8 cellular contexts compared by ENCODE assay signal in the genomic region with DNA sequence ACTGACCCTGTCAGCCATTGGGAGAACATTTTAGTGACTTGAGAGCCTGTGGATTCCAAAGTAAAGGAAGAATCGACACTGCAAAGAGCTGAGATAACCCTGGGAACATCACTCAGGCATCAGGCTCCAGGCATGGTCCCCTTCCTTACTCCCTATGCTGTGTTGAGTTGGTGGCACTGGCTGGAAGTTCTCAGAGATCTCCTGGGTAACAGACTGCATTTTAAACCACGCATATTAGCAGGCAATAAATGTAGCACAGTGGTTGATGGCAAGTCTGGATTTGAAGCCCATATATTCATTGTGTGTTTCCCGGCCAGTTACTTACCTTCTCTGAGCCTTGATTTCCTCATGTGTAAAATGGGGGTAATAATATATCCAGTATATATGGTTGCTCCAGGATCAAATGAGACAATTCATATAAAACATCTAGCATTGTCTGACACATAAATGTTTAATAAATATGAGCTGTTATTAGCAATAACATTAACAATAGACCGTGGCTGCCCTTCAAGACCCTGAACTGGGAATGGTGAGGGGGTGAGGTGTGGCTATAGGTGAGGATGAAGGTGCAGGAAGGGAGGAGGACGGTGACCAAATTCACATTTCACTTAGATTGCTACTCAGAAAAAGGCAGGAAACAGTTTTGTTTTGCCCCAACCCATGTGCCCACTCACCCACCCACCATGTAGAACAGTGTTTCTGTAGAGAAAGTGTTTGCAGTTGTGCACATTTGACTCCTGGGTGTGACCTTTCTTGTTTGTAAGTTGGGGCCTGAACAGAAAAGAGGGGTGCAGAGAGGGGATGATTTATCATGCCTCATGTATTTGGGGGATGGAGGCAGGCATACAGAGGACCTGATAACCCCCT. TPM values are rescaled to one million over a fixed set of nuclear protein-coding genes. Genes with fewer than 3 reads are reported as not detected.
DNase-seq lines count a peak whose midpoint lies in the region; TF ChIP-seq lines count a peak whose summit lies in the region.

No MANE protein-coding gene starts in this region.

- H4K20me1 ChIP-seq in BLaER1 treated with 17β-estradiol and CSF1 and Interleukin-3, amounts not matched to agents 10 nM and 100 nM = peaks cover 5 to 68% (median 64%) of the 10 kb centered on the region in 11 experiments; a peak in 20 of 22 replicates
- peaks cover 65% of the 10 kb centered on the region for H4K20me1 ChIP-seq in neural progenitor cell (ENCODE audit: low read depth)

- no peak overlapping the region for H2AFZ ChIP-seq in neural progenitor cell (replicated peaks)

- peak overlapping the region in 8 of 10 experiments; percentile 89 to 94 (median 91); a peak in 16 of 20 replicates for H3K4me3 ChIP-seq in BLaER1 treated with 17β-estradiol and CSF1 and Interleukin-3, amounts not matched to agents 10 nM and 100 nM
- peak overlapping the region; percentile 92 to 96 (median 94) for H3K4me3 ChIP-seq in Peyer's patch
- H3K4me3 ChIP-seq in effector memory CD4-positive, alpha-beta T cell (ENCODE audit: insufficient read depth, low read depth, low read length, poor library complexity, severe bottlenecking) = peak overlapping the region; percentile 66
- peak overlapping the region; percentile 87 for H3K4me3 ChIP-seq in neural progenitor cell

- peaks cover 0 to 12% (median 9%) of the 10 kb centered on the region in 11 experiments; a peak in 15 of 22 replicates for H3K36me3 ChIP-seq in BLaER1 treated with 17β-estradiol and CSF1 and Interleukin-3, amounts not matched to agents 10 nM and 100 nM
- H3K36me3 ChIP-seq in Peyer's patch = no peaks in the 10 kb centered on the region
- no peaks in the 10 kb centered on the region for H3K36me3 ChIP-seq in effector memory CD4-positive, alpha-beta T cell (ENCODE audit: control insufficient read depth, insufficient read depth, low read length)
- no peaks in the 10 kb centered on the region for H3K36me3 ChIP-seq in neural progenitor cell

- peaks cover 59% of the 10 kb centered on the region for H3K4me1 Mint-ChIP-seq in neural progenitor cell

- TF ChIP-seq CTCF in Peyer's patch (IDR thresholded peaks at IDR 0.05) (no peak), neural progenitor cell (IDR thresholded peaks at IDR 0.05) (no peak)

- H3K4me1 ChIP-seq in BLaER1 treated with 17β-estradiol and CSF1 and Interleukin-3, amounts not matched to agents 10 nM and 100 nM = peaks cover 42 to 78% (median 70%) of the 10 kb centered on the region in 10 experiments
- H3K4me1 ChIP-seq in Peyer's patch (peaks cover 3 to 57% (median 12%) of the 10 kb centered on the region in 4 donors), neural progenitor cell (peaks cover 53% of the 10 kb centered on the region)
- H3K4me1 ChIP-seq in effector memory CD4-positive, alpha-beta T cell (ENCODE audit: control insufficient read depth, insufficient read depth, low read length, poor library complexity, severe bottlenecking) = peaks cover 53% of the 10 kb centered on the region

- TF ChIP-seq POLR2A in Peyer's patch (IDR thresholded peaks at IDR 0.05) = no peak

- peak overlapping the region; percentile 96 for H3K4me3 Mint-ChIP-seq in neural progenitor cell

- H3K9ac ChIP-seq in BLaER1 treated with 17β-estradiol and CSF1 and Interleukin-3, amounts not matched to agents 10 nM and 100 nM = peak overlapping the region in 8 of 11 experiments; percentile 94 to 98 (median 96); a peak in 14 of 22 replicates
- no peak overlapping the region for H3K9ac ChIP-seq in neural progenitor cell

- DNase-seq in Peyer's patch (peak in 2 of 3 donors; percentile 15 to 43), neural progenitor cell (ENCODE audit: low spot score) (no peak), AG08396 (ENCODE audit: low spot score) (no peak), D341Med (ENCODE audit: low spot score) (no peak), NCI-H2029 treated with DMSO at 0.1 percent for 48 hours (lab: John Stamatoyannopoulos, UW) (no peak)
- DNase-seq in effector memory CD4-positive, alpha-beta T cell = no peak
- DNase-seq in activated CD4-positive, CD25-positive, alpha-beta regulatory T cell treated with anti-CD3 and anti-CD28 coated beads, Interleukin-2, amount 50 U/mL, for 72 hours = no peak

- H3K79me2 ChIP-seq in neural progenitor cell (ENCODE audit: low read depth) = peaks cover 71% of the 10 kb centered on the region

- no peaks in the 10 kb centered on the region for H3K9me3 ChIP-seq in BLaER1 treated with 17β-estradiol and CSF1 and Interleukin-3, amounts not matched to agents 10 nM and 100 nM (replicated peaks in 1 of 11)
- no peaks in the 10 kb centered on the region for H3K9me3 ChIP-seq in Peyer's patch
- no peaks in the 10 kb centered on the region for H3K9me3 ChIP-seq in effector memory CD4-positive, alpha-beta T cell (ENCODE audit: control insufficient read depth, low read length)
- H3K9me3 ChIP-seq in neural progenitor cell (ENCODE audit: low read depth) = no peaks in the 10 kb centered on the region

- H3K27me3 Mint-ChIP-seq in neural progenitor cell (ENCODE audit: insufficient read depth, low read depth) = peaks cover 6% of the 10 kb centered on the region

- H3K27me3 ChIP-seq in BLaER1 treated with 17β-estradiol and CSF1 and Interleukin-3, amounts not matched to agents 10 nM and 100 nM = no peaks in the 10 kb centered on the region; a peak in 1 of 22 replicates
- no peaks in the 10 kb centered on the region for H3K27me3 ChIP-seq in Peyer's patch
- H3K27me3 ChIP-seq in effector memory CD4-positive, alpha-beta T cell (replicated peaks; ENCODE audit: control insufficient read depth, insufficient read depth, low read length, poor library complexity, severe bottlenecking) = no peaks in the 10 kb centered on the region
- peaks cover 11% of the 10 kb centered on the region for H3K27me3 ChIP-seq in neural progenitor cell

- peak overlapping the region in 7 of 11 experiments; percentile 96 to 97 (median 97); a peak in 11 of 22 replicates for H3K27ac ChIP-seq in BLaER1 treated with 17β-estradiol and CSF1 and Interleukin-3, amounts not matched to agents 10 nM and 100 nM
- H3K27ac ChIP-seq in Peyer's patch (peak overlapping the region; percentile 94 to 99 (median 96)), neural progenitor cell (no peak overlapping the region)
- peak overlapping the region; percentile 88 for H3K27ac ChIP-seq in effector memory CD4-positive, alpha-beta T cell (ENCODE audit: insufficient read depth, low read length, poor library complexity, severe bottlenecking)

- H3F3A ChIP-seq in neural progenitor cell (ENCODE audit: low read depth) = peaks cover 15% of the 10 kb centered on the region

- H3K36me3 Mint-ChIP-seq in neural progenitor cell = peaks cover 25% of the 10 kb centered on the region

- H3K9me3 Mint-ChIP-seq in neural progenitor cell = no peaks in the 10 kb centered on the region

- H3K4me2 ChIP-seq in BLaER1 treated with 17β-estradiol and CSF1 and Interleukin-3, amounts not matched to agents 10 nM and 100 nM = peak overlapping the region; percentile 83 to 99 (median 97)
- peak overlapping the region; percentile 90 for H3K4me2 ChIP-seq in neural progenitor cell

- H3K27ac Mint-ChIP-seq in neural progenitor cell = peak overlapping the region; percentile 62

RNA-seq across cellular contexts. Expression of a gene that starts 2.1 kb away (rescaled TPM):
- 100 to 1,000 TPM in 3 of 4 donors, 10 to 100 TPM in 1; 93.0 to 357 (median 191) TPM for total RNA-seq in Peyer's patch
- 146 and 265 TPM in 2 replicates for total RNA-seq in neural progenitor cell (ENCODE audit: low replicate concordance)

Comparison
In these comparisons a context has a peak if more than half of its experiments do, and no peak if none do; other contexts are left out.
1. DNase-seq: peak in Peyer's patch (2 of 3); none in effector memory CD4-positive, alpha-beta T cell (0 of 3), neural progenitor cell (single experiment), AG08396 (single experiment), D341Med (single experiment), activated CD4-positive, CD25-positive, alpha-beta regulatory T cell treated with anti-CD3 and anti-CD28 coated beads, Interleukin-2, amount 50 U/mL, for 72 hours (single experiment) and NCI-H2029 treated with DMSO at 0.1 percent for 48 hours (single experiment).
2. Peak in every context shown above with its lines, with median percentiles within 50 percentile points of each other: H3K4me3 ChIP-seq.